8 cellular contexts compared by ENCODE assay signal in the genomic region with DNA sequence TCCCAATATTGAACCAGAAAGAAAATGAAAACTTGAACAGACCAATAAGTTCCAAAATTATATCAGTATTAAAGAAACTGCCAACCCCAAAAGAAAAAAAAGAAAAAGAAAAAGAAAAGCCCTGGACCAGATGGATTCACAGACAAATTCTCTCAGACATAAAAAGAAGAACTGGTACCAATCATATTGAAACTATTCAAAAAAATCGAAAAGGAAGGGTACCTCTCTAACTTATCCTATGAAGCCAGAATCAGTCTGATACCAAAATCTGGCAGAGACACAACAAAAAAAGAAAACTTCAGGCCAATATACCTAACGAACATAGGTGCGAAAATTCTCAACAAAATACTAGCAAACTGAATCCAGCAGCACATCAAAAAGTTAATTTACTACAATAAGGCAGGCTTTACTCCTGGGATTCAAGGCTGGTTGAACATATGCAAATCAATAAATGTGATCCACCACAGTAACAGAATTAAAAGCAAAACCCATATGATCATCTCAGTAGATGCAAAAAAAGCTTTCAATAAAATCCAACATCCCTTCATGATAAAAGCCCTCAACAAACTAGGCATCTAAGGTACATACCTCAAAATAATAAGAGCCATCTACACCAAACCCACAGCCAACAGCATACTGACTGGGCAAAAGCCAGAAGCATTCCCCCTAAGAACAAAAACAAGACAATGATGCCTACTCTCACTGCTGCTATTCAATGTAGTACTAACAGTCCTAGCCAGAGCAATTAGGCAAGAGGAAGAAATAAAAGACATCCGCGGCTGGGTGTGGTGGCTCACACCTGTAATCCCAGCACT.
DNase-seq lines count a peak whose midpoint lies in the region; ATAC-seq lines count a peak whose summit lies in the region.
"Not testable (repeated sequence)": the region's sequence is repeated elsewhere in the genome, so short reads cannot be mapped to it uniquely, and the experiment has no call there.

No MANE protein-coding gene starts in this region.

- H3K4me1 Mint-ChIP-seq in naive B cell, result not testable (repeated sequence)

- H3K27ac Mint-ChIP-seq in naive B cell, result not testable (repeated sequence)

- not testable (repeated sequence) for H3K27me3 Mint-ChIP-seq in naive B cell

- H3K4me3 Mint-ChIP-seq in naive B cell, result not testable (repeated sequence)

- ATAC-seq in GM18519 (IDR thresholded peaks at IDR 0.05; ENCODE audit: low FRiP score, unreplicated experiment), result peak; percentile 78
- peak; percentile 85 for ATAC-seq in GM19043 (IDR thresholded peaks at IDR 0.05; ENCODE audit: low read depth, unreplicated experiment)
- ATAC-seq in GM19468 (IDR thresholded peaks at IDR 0.05; ENCODE audit: extremely low read depth, unreplicated experiment), result peak; percentile 63
- ATAC-seq in GM21717 (IDR thresholded peaks at IDR 0.05; ENCODE audit: unreplicated experiment), result peak; percentile 84
- ATAC-seq in HG02763 (IDR thresholded peaks at IDR 0.05; ENCODE audit: unreplicated experiment), result peak; percentile 77
- ATAC-seq in HG03064 (IDR thresholded peaks at IDR 0.05; ENCODE audit: low read depth, unreplicated experiment), result peak; percentile 61
- ATAC-seq in HG03442 (IDR thresholded peaks at IDR 0.05; ENCODE audit: unreplicated experiment), result peak; percentile 55
- peak; percentile 80 to 84 for ATAC-seq in naive B cell (ENCODE audit: low read depth in 2 of 2)

- H3K9me3 Mint-ChIP-seq in naive B cell, result not testable (repeated sequence)

- not testable (repeated sequence) for H3K36me3 Mint-ChIP-seq in naive B cell

- not testable (repeated sequence) for DNase-seq in naive B cell
